Comparison of ENCODE assay signal across 8 cellular contexts in genomic region chr5:10310841-10311570, GRCh38. TPM values are rescaled to one million over a fixed set of nuclear protein-coding genes. Genes with fewer than 3 reads are reported as not detected.
DNase-seq lines count a peak whose midpoint lies in the region; ATAC-seq and TF ChIP-seq lines count a peak whose summit lies in the region.
"Not testable (repeated sequence)": the region's sequence is repeated elsewhere in the genome, so short reads cannot be mapped to it uniquely, and the experiment has no call there.

No MANE protein-coding gene starts in this region.

- DNase-seq in GM12865 (ENCODE audit: low read depth) (peak; percentile 47), PC-3 (peak; percentile 50), foreskin keratinocyte (peak in 1 of 2 donors; percentile 25)
- not testable (repeated sequence) for DNase-seq in activated naive CD8-positive, alpha-beta T cell treated with anti-CD3 and anti-CD28 coated beads, Interleukin-2, amount 50 U/mL, for 24 hours

- BruUV-seq in PC-3 (replicated peaks; lab: Mats Ljungman, UMichigan) = not testable (repeated sequence)

- peaks cover 17% of the 10 kb centered on the region for H3K79me2 ChIP-seq in PC-3 (ENCODE audit: low read length)

- not testable (repeated sequence) for H3K9me3 ChIP-seq in HEK293 (ENCODE audit: control insufficient read depth, insufficient read depth, low read depth, low read length); PC-3 (ENCODE audit: low read length)

- H4K20me1 ChIP-seq in PC-3 (ENCODE audit: low read length) = not testable (repeated sequence)

- CTCF ChIA-PET in HEK293 (lab: Yijun Ruan, JAX) (interaction anchor here (0.7 to 1.8 kb wide), 5 partner anchors 13 to 422 kb away, joined by 3 to 6 read pairs (median 3); no protein-coding TSS in a partner anchor), PC-3 (lab: Charles Lee) (interaction anchor here (1.4 kb wide), 1 partner anchor 27 kb away, joined by 4 read pairs; no protein-coding TSS in a partner anchor)

- ATAC-seq in GM19452 (IDR thresholded peaks at IDR 0.05; ENCODE audit: unreplicated experiment) = peak; percentile 64
- peak; percentile 36 for ATAC-seq in HG03196 (IDR thresholded peaks at IDR 0.05; ENCODE audit: unreplicated experiment)
- peak; percentile 28 for ATAC-seq in PC-3
- ATAC-seq in activated naive CD8-positive, alpha-beta T cell treated with anti-CD3 and anti-CD28 coated beads, Interleukin-2, amount 50 U/mL, for 24 hours = peak; percentile 75
- ATAC-seq in foreskin keratinocyte = peak; percentile 33
- ATAC-seq in stimulated activated memory B cell treated with anti-CD40 and anti-IgM and Interleukin-4, amounts not matched to agents 10 μg/mL and 1 μg/mL and 100 μg/mL, for 72 hours = peak; percentile 57

- H3K4me1 Mint-ChIP-seq in activated naive CD8-positive, alpha-beta T cell treated with anti-CD3 and anti-CD28 coated beads, Interleukin-2, amount 50 U/mL, for 24 hours = peaks cover 10% of the 10 kb centered on the region
- H3K4me1 Mint-ChIP-seq in stimulated activated memory B cell treated with anti-CD40 and anti-IgM and Interleukin-4, amounts not matched to agents 10 μg/mL and 1 μg/mL and 100 μg/mL, for 72 hours = not testable (repeated sequence)

- peaks cover 15% of the 10 kb centered on the region for H3F3A ChIP-seq in PC-3 (ENCODE audit: low read length, unreplicated experiment)

- peak overlapping the region; percentile 32 for H3K9ac ChIP-seq in PC-3 (ENCODE audit: low read length)

- not testable (repeated sequence) for H3K27me3 ChIP-seq in PC-3 (ENCODE audit: low read length); foreskin keratinocyte

- intact Hi-C loops in PC-3 (cut with micrococcal nuclease) = loop anchor here (1.0 kb wide), 1 partner anchor 42 kb away; the partner anchor contains the start of gene MARCHF6

- not testable (repeated sequence) for H3K9me2 ChIP-seq in PC-3 (replicated peaks; ENCODE audit: low read length)

- not testable (repeated sequence) for H3K4me1 ChIP-seq in HEK293 (ENCODE audit: control insufficient read depth, insufficient read depth, low read length)
- H3K4me1 ChIP-seq in PC-3 (ENCODE audit: insufficient read depth, low read length) = peaks cover 38% of the 10 kb centered on the region
- H3K4me1 ChIP-seq in foreskin keratinocyte = peaks cover 18% of the 10 kb centered on the region

- not testable (repeated sequence) for H3K36me3 ChIP-seq in HEK293 (ENCODE audit: control insufficient read depth in 2 of 2, insufficient read depth in 1 of 2, low read length in 2 of 2); PC-3 (ENCODE audit: low read depth, low read length)

- not testable (repeated sequence) for H3K27ac ChIP-seq in HEK293 (ENCODE audit: extremely low read depth, low read depth, low read length); foreskin keratinocyte
- H3K27ac ChIP-seq in PC-3 (ENCODE audit: low read length) = peak overlapping the region; percentile 84

- H3K9me3 Mint-ChIP-seq in activated naive CD8-positive, alpha-beta T cell treated with anti-CD3 and anti-CD28 coated beads, Interleukin-2, amount 50 U/mL, for 24 hours; stimulated activated memory B cell treated with anti-CD40 and anti-IgM and Interleukin-4, amounts not matched to agents 10 μg/mL and 1 μg/mL and 100 μg/mL, for 72 hours: not testable (repeated sequence)

- H2AFZ ChIP-seq in PC-3 (ENCODE audit: low read length) = peak overlapping the region; percentile 51

- H3K27me3 Mint-ChIP-seq in activated naive CD8-positive, alpha-beta T cell treated with anti-CD3 and anti-CD28 coated beads, Interleukin-2, amount 50 U/mL, for 24 hours = peaks cover 24% of the 10 kb centered on the region
- H3K27me3 Mint-ChIP-seq in stimulated activated memory B cell treated with anti-CD40 and anti-IgM and Interleukin-4, amounts not matched to agents 10 μg/mL and 1 μg/mL and 100 μg/mL, for 72 hours = peaks cover 31% of the 10 kb centered on the region

- not testable (repeated sequence) for H3K36me3 Mint-ChIP-seq in activated naive CD8-positive, alpha-beta T cell treated with anti-CD3 and anti-CD28 coated beads, Interleukin-2, amount 50 U/mL, for 24 hours (ENCODE audit: low read depth); stimulated activated memory B cell treated with anti-CD40 and anti-IgM and Interleukin-4, amounts not matched to agents 10 μg/mL and 1 μg/mL and 100 μg/mL, for 72 hours

- H3K4me3 ChIP-seq in GM12865 (ENCODE audit: low read depth, low read length); HEK293 (ENCODE audit: low read depth, low read length): not testable (repeated sequence)
- H3K4me3 ChIP-seq in PC-3 (ENCODE audit: low read length) = 0 out of 2 replicates have a peak overlapping the region, but pooled peaks have one; percentile 1

- not testable (repeated sequence) for H3K4me3 Mint-ChIP-seq in activated naive CD8-positive, alpha-beta T cell treated with anti-CD3 and anti-CD28 coated beads, Interleukin-2, amount 50 U/mL, for 24 hours; stimulated activated memory B cell treated with anti-CD40 and anti-IgM and Interleukin-4, amounts not matched to agents 10 μg/mL and 1 μg/mL and 100 μg/mL, for 72 hours

- POLR2A ChIA-PET in HEK293 (lab: Yijun Ruan, JAX) = interaction anchor here (0.9 kb wide), 1 partner anchor 42 kb away, joined by 6 read pairs; the partner anchor contains the start of gene MARCHF6
- POLR2A ChIA-PET in PC-3 (lab: Charles Lee; ENCODE audit: unreplicated experiment) = not testable (repeated sequence)

- H3K27ac Mint-ChIP-seq in activated naive CD8-positive, alpha-beta T cell treated with anti-CD3 and anti-CD28 coated beads, Interleukin-2, amount 50 U/mL, for 24 hours; stimulated activated memory B cell treated with anti-CD40 and anti-IgM and Interleukin-4, amounts not matched to agents 10 μg/mL and 1 μg/mL and 100 μg/mL, for 72 hours: not testable (repeated sequence)

- peak overlapping the region; percentile 72 for H3K4me2 ChIP-seq in PC-3 (ENCODE audit: low read length)

- TF ChIP-seq CTCF in GM12865 (IDR thresholded peaks at IDR 0.05; ENCODE audit: insufficient read depth, low read depth, low read length, missing control alignments); HEK293 (tag by site-specific recombination; IDR thresholded peaks at IDR 0.05); PC-3 (conservative IDR thresholded peaks at IDR 0.05; ENCODE audit: low read depth, low read length); foreskin keratinocyte (conservative IDR thresholded peaks at IDR 0.05): not testable (repeated sequence)

TF ChIP-seq in HEK293, 187 proteins besides CTCF, POLR2A, EP300 and RAD21:
- TF ChIP-seq PRDM1 (tag by site-specific recombination; IDR thresholded peaks at IDR 0.05) = 0 out of 2 replicates have a peak, but pooled peaks have one; percentile 2

RNA-seq across cellular contexts. Expression of gene CMBL, which starts 3.3 kb away (rescaled TPM):
- total RNA-seq in PC-3 (2014; rRNA removed) = 35.7 and 38.4 TPM in 2 replicates
- 16.4 and 17.8 TPM in 2 replicates for total RNA-seq in foreskin keratinocyte
- 18.0 and 20.9 TPM in 2 replicates for polyA plus RNA-seq in foreskin keratinocyte

RNA-seq across cellular contexts. Expression of gene MARCHF6, which starts 42.5 kb away (rescaled TPM):
- total RNA-seq in PC-3 (2014; rRNA removed) (140 TPM in 2 replicates), foreskin keratinocyte (67.7 and 68.4 TPM in 2 replicates)
- polyA plus RNA-seq in foreskin keratinocyte = 27.4 and 32.7 TPM in 2 replicates
